ENCODE assay signal across 9 cellular contexts in the genomic region with DNA sequence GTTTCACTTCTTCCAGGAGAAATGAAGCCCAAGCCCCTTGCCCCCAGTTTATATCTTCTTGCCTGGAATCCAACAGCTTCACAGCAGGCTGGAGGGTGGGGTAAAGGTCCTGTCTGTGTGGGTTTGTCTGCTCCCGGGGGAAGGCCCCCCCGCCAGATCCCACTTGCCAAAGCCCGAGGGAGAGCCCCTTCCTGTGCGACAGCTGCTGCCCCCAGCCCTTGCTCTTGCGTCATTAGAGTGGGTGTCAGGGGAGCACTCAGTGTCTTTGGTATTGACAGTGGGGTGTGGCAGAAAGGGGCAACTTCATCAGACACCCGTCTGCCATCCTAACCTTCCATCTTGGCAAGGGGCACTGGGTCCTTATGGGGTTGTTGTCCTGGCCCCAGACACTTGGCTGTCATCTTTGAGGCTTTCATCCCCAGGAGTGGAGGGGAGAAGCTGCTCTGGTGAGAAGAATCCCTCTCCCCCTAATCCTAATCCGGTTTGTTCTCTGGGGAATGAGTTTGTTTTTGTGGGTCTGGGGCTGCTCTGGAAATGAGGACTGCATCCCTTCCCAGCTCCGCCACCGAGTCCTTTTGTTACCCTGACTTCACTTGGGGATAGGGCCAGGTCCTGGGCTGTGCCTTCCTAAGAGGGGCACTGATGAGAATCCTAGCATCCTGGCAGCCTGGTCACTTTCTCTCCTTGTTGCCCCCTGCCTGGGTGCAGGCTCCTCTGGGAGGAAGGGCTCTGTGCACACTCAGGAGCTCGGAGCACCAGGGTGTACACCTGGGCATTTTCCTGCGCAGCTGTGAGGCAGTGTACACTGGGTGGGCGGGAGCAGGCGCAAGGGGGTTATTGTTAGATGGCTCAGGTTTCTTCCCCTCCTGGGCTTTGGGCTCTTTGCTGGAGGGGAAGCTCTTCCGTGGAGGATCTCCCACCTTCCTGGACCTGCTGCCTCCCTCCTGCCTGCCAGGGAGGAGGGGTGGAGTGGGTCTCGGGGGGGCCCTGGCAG. TPM values are rescaled to one million over a fixed set of nuclear protein-coding genes. Genes with fewer than 3 reads are reported as not detected.
A peak's percentile ranks its signal among the peaks of the same experiment; 100 is the strongest.
DNase-seq lines count a peak whose midpoint lies in the region; TF ChIP-seq lines count a peak whose summit lies in the region.
"Had no signal": no experiment of that assay in that cellular context is flagged by ENCODE, and none has a peak within 500 bp of the region (broad histone marks: within the 10 kb centered on the region; RNA-seq: fewer than 3 reads in every experiment).

No MANE protein-coding gene starts in this region.

- H3K9me3 ChIP-seq in thymus (ENCODE audit: control insufficient read depth), result no peaks in the 10 kb centered on the region

- in situ Hi-C loops in astrocyte of the spinal cord (cut with HindIII; ENCODE audit: low sequenced_read_pairs), result no loop called here

- DNase-seq in activated CD4-positive, alpha-beta T cell treated with anti-CD3 and anti-CD28 coated beads, Interleukin-2, amount 10 ng/mL, durations not matched to agents 24 days and 14 days, result no peak
- no peak for DNase-seq in activated CD4-positive, alpha-beta T cell treated with anti-CD3 and anti-CD28 coated beads for 4 hours
- DNase-seq in astrocyte of the spinal cord (ENCODE audit: low read depth, low spot score), result no peak
- no peak for DNase-seq in lower leg skin (ENCODE audit: low spot score in 2 of 2)
- no peak for DNase-seq in NCI-H446 (lab: John Stamatoyannopoulos, UW)
- DNase-seq in SIG-M5 (lab: John Stamatoyannopoulos, UW), result no peak
- no peak for DNase-seq in amniotic stem cell (lab: John Stamatoyannopoulos, UW)
- DNase-seq: EL had no signal

- H3K36me3 ChIP-seq in thymus (ENCODE audit: control insufficient read depth, insufficient read depth), result peaks cover under 1% of the 10 kb centered on the region

- peak overlapping the region; percentile 46 for H3K27ac ChIP-seq in thymus (ENCODE audit: low read depth)

- H3K4me1 ChIP-seq in thymus (ENCODE audit: control insufficient read depth, insufficient read depth, low read length), result peaks cover 36% of the 10 kb centered on the region

- intact Hi-C loops in activated CD4-positive, alpha-beta T cell treated with anti-CD3 and anti-CD28 coated beads, Interleukin-2, amount 10 ng/mL, durations not matched to agents 24 days and 14 days (cut with micrococcal nuclease), result no loop called here
- intact Hi-C loops in lower leg skin (cut with DNase I; ENCODE audit: low total_unique reads), result loop anchor here (10.0 kb wide), 1 partner anchor 229 kb away; no protein-coding TSS in a partner anchor

- H3K9me3 Mint-ChIP-seq in activated CD4-positive, alpha-beta T cell treated with anti-CD3 and anti-CD28 coated beads, Interleukin-2, amount 10 ng/mL, durations not matched to agents 24 days and 14 days, result no peaks in the 10 kb centered on the region

- TF ChIP-seq CTCF in astrocyte of the spinal cord (IDR thresholded peaks at IDR 0.05; ENCODE audit: low read depth, low read length), result no peak
- no peak for TF ChIP-seq CTCF in lower leg skin (IDR thresholded peaks at IDR 0.05)

- peaks cover 28% of the 10 kb centered on the region for H3K36me3 Mint-ChIP-seq in activated CD4-positive, alpha-beta T cell treated with anti-CD3 and anti-CD28 coated beads, Interleukin-2, amount 10 ng/mL, durations not matched to agents 24 days and 14 days (ENCODE audit: low read depth)

- 30 to 36% methylated on average over 13 to 14 of the region's 15 CpGs for WGBS in lower leg skin, 2 donors
- WGBS in thymus, result 44% methylated on average over 15 of the region's 15 CpGs

- no peaks in the 10 kb centered on the region for H3K27me3 Mint-ChIP-seq in activated CD4-positive, alpha-beta T cell treated with anti-CD3 and anti-CD28 coated beads, Interleukin-2, amount 10 ng/mL, durations not matched to agents 24 days and 14 days

- H3K4me3 Mint-ChIP-seq in activated CD4-positive, alpha-beta T cell treated with anti-CD3 and anti-CD28 coated beads, Interleukin-2, amount 10 ng/mL, durations not matched to agents 24 days and 14 days, result peak overlapping the region; percentile 66

- H3K4me3 ChIP-seq in astrocyte of the spinal cord (ENCODE audit: low read depth, low read length), result peak overlapping the region; percentile 78
- H3K4me3 ChIP-seq in lower leg skin (ENCODE audit: low read depth, poor library complexity, severe bottlenecking), result peak overlapping the region; percentile 73
- peak overlapping the region; percentile 87 for H3K4me3 ChIP-seq in thymus (ENCODE audit: low read length)

- peaks cover 50% of the 10 kb centered on the region for H3K4me1 Mint-ChIP-seq in activated CD4-positive, alpha-beta T cell treated with anti-CD3 and anti-CD28 coated beads, Interleukin-2, amount 10 ng/mL, durations not matched to agents 24 days and 14 days

- H3K27ac Mint-ChIP-seq in activated CD4-positive, alpha-beta T cell treated with anti-CD3 and anti-CD28 coated beads, Interleukin-2, amount 10 ng/mL, durations not matched to agents 24 days and 14 days, result peak overlapping the region; percentile 65

- H3K27me3 ChIP-seq in thymus (ENCODE audit: control insufficient read depth, insufficient read depth), result peaks cover 19% of the 10 kb centered on the region

- TF ChIP-seq POLR2A in lower leg skin (IDR thresholded peaks at IDR 0.05), result no peak

RNA-seq across cellular contexts. Expression of gene GJD3, which starts 21.1 kb away (rescaled TPM):
- total RNA-seq in activated CD4-positive, alpha-beta T cell treated with anti-CD3 and anti-CD28 coated beads, Interleukin-2, amount 10 ng/mL, durations not matched to agents 24 days and 14 days, result 0.23 and 0.38 TPM in 2 replicates
- total RNA-seq in lower leg skin, result not detected
- polyA plus RNA-seq in thymus, result 0.34 TPM

RNA-seq across cellular contexts. Expression of gene RARA, which starts 34.4 kb away (rescaled TPM):
- total RNA-seq in activated CD4-positive, alpha-beta T cell treated with anti-CD3 and anti-CD28 coated beads, Interleukin-2, amount 10 ng/mL, durations not matched to agents 24 days and 14 days, result 24.0 and 26.2 TPM in 2 replicates
- 10 to 100 TPM; 18.1 to 38.0 (median 25.2) TPM for total RNA-seq in lower leg skin
- 17.1 TPM for polyA plus RNA-seq in thymus

RNA-seq across cellular contexts. Expression of gene CDC6, which starts 55.7 kb away (rescaled TPM):
- total RNA-seq in activated CD4-positive, alpha-beta T cell treated with anti-CD3 and anti-CD28 coated beads, Interleukin-2, amount 10 ng/mL, durations not matched to agents 24 days and 14 days, result 139 and 142 TPM in 2 replicates
- 1 to 10 TPM in 2 of 4 donors, under 1 TPM in 2; 0.42 to 1.6 (median 1.0) TPM for total RNA-seq in lower leg skin
- 1.3 TPM for polyA plus RNA-seq in thymus

Comparison
In these comparisons a context has a peak if more than half of its experiments do, and no peak if none do; other contexts are left out.
1. RNA of gene CDC6, which starts 55.7 kb away (total RNA-seq): 139 to 142 TPM in activated CD4-positive, alpha-beta T cell treated with anti-CD3 and anti-CD28 coated beads, Interleukin-2, amount 10 ng/mL, durations not matched to agents 24 days and 14 days; 0.42 to 1.6 TPM in lower leg skin; every median in the first group is over 10 times any median in the second.
2. Peak in every context shown above with its lines, with median percentiles within 50 percentile points of each other: H3K4me3 ChIP-seq.